Comparison of ENCODE assay signal across 21 cellular contexts in genomic region chr6:64290867-64291266, GRCh38.
"Had no signal": no experiment of that assay in that cellular context is flagged by ENCODE, and none has a peak within 500 bp of the region (broad histone marks: within the 10 kb centered on the region; RNA-seq: fewer than 3 reads in every experiment).

No MANE protein-coding gene starts in this region.

- H3K27ac ChIP-seq: coronary artery, esophagus muscularis mucosa, neutrophil, parathyroid adenoma, stomach, thyroid gland had no signal

- ATAC-seq: left lobe of liver; mucosa of descending colon; natural killer cell treated with Interleukin-12 subunit alpha and Interleukin-12 subunit beta and Interleukin-15 and Interleukin-18, amount 100 ng/mL, for 72 hours; sciatic nerve; stimulated activated effector memory CD8-positive, alpha-beta T cell treated with anti-CD3 and anti-CD28 coated beads, Interleukin-12 subunit alpha, Interleukin-12 subunit beta, amount 100 ng/mL, for 72 hours had no signal

- H3K27me3 ChIP-seq: esophagus muscularis mucosa, neutrophil, stomach, thyroid gland had no signal

- DNase-seq: dermis blood vessel endothelial cell; effector memory CD4-positive, alpha-beta T cell; head of caudate nucleus; mesenchymal stem cell; mucosa of descending colon; naive B cell; stimulated activated CD4-positive, alpha-beta T cell treated with anti-CD3 and anti-CD28 coated beads, Interleukin-12 subunit alpha, Interleukin-12 subunit beta, amount 100 ng/mL, for 4 hours; stimulated activated CD4-positive, alpha-beta T cell treated with anti-CD3 and anti-CD28 coated beads, Interleukin-1b, Interleukin-23, amount 100 ng/mL, for 48 hours; stimulated activated CD4-positive, alpha-beta T cell treated with anti-CD3 and anti-CD28 coated beads, Interleukin-4, amount 100 ng/mL, for 24 hours; stimulated activated naive CD4-positive, alpha-beta T cell treated with Interleukin-2 at 50 U/mL for 16 hours; stomach; thyroid gland; trophoblast cell had no signal

- H3K4me1 ChIP-seq: esophagus muscularis mucosa, parathyroid adenoma, stomach, thyroid gland had no signal
